ENCODE assay signal across 18 cellular contexts in genomic region chr9:20831028-20831427, GRCh38.
DNase-seq lines count a peak whose midpoint lies in the region; ATAC-seq, FAIRE-seq and TF ChIP-seq lines count a peak whose summit lies in the region.
"Had no signal": no experiment of that assay in that cellular context is flagged by ENCODE, and none has a peak within 500 bp of the region (broad histone marks: within the 10 kb centered on the region; RNA-seq: fewer than 3 reads in every experiment).

No MANE protein-coding gene starts in this region.

- no peaks in the 10 kb centered on the region for H3K9me3 Mint-ChIP-seq in dendritic cell treated with granulocyte-macrophage colony-stimulating factor and Interleukin-4, amounts not matched to agents 40 ng/mL and 50 ng/mL, for 4 days
- H3K9me3 Mint-ChIP-seq: CD4-positive, alpha-beta T cell; CD8-positive, alpha-beta T cell had no signal

- H3K27ac Mint-ChIP-seq in dendritic cell treated with granulocyte-macrophage colony-stimulating factor and Interleukin-4, amounts not matched to agents 40 ng/mL and 50 ng/mL, for 4 days = peak overlapping the region; percentile 58
- H3K27ac Mint-ChIP-seq: B cell; CD4-positive, alpha-beta T cell; CD8-positive, alpha-beta T cell had no signal

- ATAC-seq in GM21447 (IDR thresholded peaks at IDR 0.05; ENCODE audit: unreplicated experiment) = no peak
- ATAC-seq: A549; CD8-positive, alpha-beta T cell had no signal

- in situ Hi-C loops in SK-MEL-5 (cut with HindIII; ENCODE audit: low pct_unique_long_range_greater_than_20kb, low sequenced_read_pairs) = no loop called here

- peak; percentile 11 for FAIRE-seq in H54 (lab: Jason Lieb, UNC)
- FAIRE-seq: A549, D721Med, G401.6, GM12891 had no signal

- DNase-seq in H54 (ENCODE audit: insufficient read length, low spot score) (no peak), SK-MEL-5 (ENCODE audit: low read depth, low spot score) (peak; percentile 6), HuH-7 (ENCODE audit: low spot score) (no peak)
- no peak for DNase-seq in activated naive CD4-positive, alpha-beta T cell treated with anti-CD3 and anti-CD28 coated beads, Interleukin-2, amount 50 U/mL, for 16 hours
- DNase-seq: AML-193; Caco-2; Calu3; CD4-positive, alpha-beta T cell; CD8-positive, alpha-beta T cell; DMS79 treated with DMSO at 0.1 percent for 48 hours; GF-D8 had no signal

- H3K4me1 Mint-ChIP-seq in dendritic cell treated with granulocyte-macrophage colony-stimulating factor and Interleukin-4, amounts not matched to agents 40 ng/mL and 50 ng/mL, for 4 days (ENCODE audit: low read depth) = no peaks in the 10 kb centered on the region
- H3K4me1 Mint-ChIP-seq: B cell had no signal

- intact Hi-C loops in dendritic cell treated with granulocyte-macrophage colony-stimulating factor and Interleukin-4, amounts not matched to agents 40 ng/mL and 50 ng/mL, for 4 days (cut with micrococcal nuclease) = no loop called here

- H3K36me3 Mint-ChIP-seq in dendritic cell treated with granulocyte-macrophage colony-stimulating factor and Interleukin-4, amounts not matched to agents 40 ng/mL and 50 ng/mL, for 4 days (ENCODE audit: low read depth) = peaks cover 31% of the 10 kb centered on the region

- no peak overlapping the region for H3K4me3 Mint-ChIP-seq in dendritic cell treated with granulocyte-macrophage colony-stimulating factor and Interleukin-4, amounts not matched to agents 40 ng/mL and 50 ng/mL, for 4 days
- H3K4me3 Mint-ChIP-seq: B cell; CD4-positive, alpha-beta T cell; CD8-positive, alpha-beta T cell had no signal

- TF ChIP-seq POLR2A in H54 (IDR thresholded peaks at IDR 0.05; ENCODE audit: low read depth, low read length) = no peak

- H3K27me3 Mint-ChIP-seq in dendritic cell treated with granulocyte-macrophage colony-stimulating factor and Interleukin-4, amounts not matched to agents 40 ng/mL and 50 ng/mL, for 4 days = no peaks in the 10 kb centered on the region
- H3K27me3 Mint-ChIP-seq: B cell; CD4-positive, alpha-beta T cell had no signal
